8 cellular contexts compared by ENCODE assay signal in the genomic region with DNA sequence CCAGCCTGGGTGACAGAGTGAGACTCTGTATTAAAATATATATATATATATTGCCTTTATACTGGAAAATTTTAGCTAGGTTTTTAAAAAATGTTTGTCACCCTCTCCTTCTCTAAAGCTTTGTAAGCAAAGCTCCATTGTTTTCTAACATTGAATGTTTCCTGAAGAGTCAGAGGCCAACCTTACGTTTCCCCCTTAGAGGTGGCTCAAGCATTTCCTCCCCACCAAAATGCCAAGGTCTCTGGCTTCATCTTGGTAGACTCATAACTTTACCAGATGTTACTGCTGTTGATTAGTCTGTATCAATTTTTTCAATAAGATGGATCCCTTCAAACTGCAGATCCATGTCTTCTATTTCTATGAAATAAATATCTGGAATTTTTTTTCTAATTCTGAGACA.
"Had no signal": no experiment of that assay in that cellular context is flagged by ENCODE, and none has a peak within 500 bp of the region (broad histone marks: within the 10 kb centered on the region; RNA-seq: fewer than 3 reads in every experiment).

No MANE protein-coding gene starts in this region.

- DNase-seq: H9, HCEC 1CT, IMR-90 had no signal

- H3K4me3 ChIP-seq: GM23338, K562 had no signal

- H3K27ac Mint-ChIP-seq: GM23338, H9 had no signal

- H3K4me2 ChIP-seq: GM23338 had no signal

- H3K4me3 Mint-ChIP-seq: GM23338, H9 had no signal

- ATAC-seq: GM23338, K562 had no signal

- H3K9me3 Mint-ChIP-seq: GM23338, H9 had no signal

- H2AFZ ChIP-seq: GM23338 had no signal

- FAIRE-seq: H1, H54, HTR-8/SVneo, K562 had no signal
